Comparison of ENCODE assay signal across 1 cellular context in genomic region chr2:7014201-7014640, GRCh38.
TF ChIP-seq lines count a peak whose summit lies in the region.

No MANE protein-coding gene starts in this region.

TF ChIP-seq in K562, 482 proteins besides CTCF, POLR2A, EP300 and RAD21 (continued from another document):
- TF ChIP-seq TFAP4 (CRISPR knock-in tag; IDR thresholded peaks at IDR 0.05; ENCODE audit: borderline replicate concordance) (0 out of 2 replicates have a peak, but pooled peaks have one; percentile 18), ZNF274 (IDR thresholded peaks at IDR 0.05; ENCODE audit: borderline replicate concordance, low read depth, low read length) (no peak), BHLHE40 (IDR thresholded peaks at IDR 0.05; ENCODE audit: low read length) (0 out of 2 replicates have a peak, but pooled peaks have one; percentile 14), HOXB6 (CRISPR knock-in tag; IDR thresholded peaks at IDR 0.05; ENCODE audit: borderline replicate concordance) (no peak), HINFP (tag; conservative IDR thresholded peaks at IDR 0.05; ENCODE audit: low read depth) (no peak)
